In genomic region chr20:31901615-31902014, GRCh38 we compare ENCODE assay signal across 15 cellular contexts. TPM values are rescaled to one million over a fixed set of nuclear protein-coding genes. Genes with fewer than 3 reads are reported as not detected.
DNase-seq lines count a peak whose midpoint lies in the region; ATAC-seq, FAIRE-seq and TF ChIP-seq lines count a peak whose summit lies in the region.
"Had no signal": no experiment of that assay in that cellular context is flagged by ENCODE, and none has a peak within 500 bp of the region (broad histone marks: within the 10 kb centered on the region; RNA-seq: fewer than 3 reads in every experiment).

No MANE protein-coding gene starts in this region.

- in situ Hi-C loops in K562 (cut with MboI): no loop called here

- H3K79me2 ChIP-seq in K562 (ENCODE audit: control insufficient read depth, insufficient read depth, low read length): no peaks in the 10 kb centered on the region

- CTCF ChIA-PET in K562 (lab: Yijun Ruan, JAX; ENCODE audit: low intra/inter-chr PET ratio): no interaction called here

- peak overlapping the region; percentile 38 for H2AFZ ChIP-seq in K562 (ENCODE audit: low read depth, low read length)

- ATAC-seq in K562: peak; percentile 84
- ATAC-seq in left colon: peak; percentile 77
- ATAC-seq in upper lobe of right lung: no peak
- no peak for ATAC-seq in aorta (ENCODE audit: low FRiP score)

- DNase-seq in NCI-H2107 treated with DMSO at 0.1 percent for 48 hours (lab: John Stamatoyannopoulos, UW; ENCODE audit: unreplicated experiment) (peak; percentile 14), NCI-H2107 (lab: John Stamatoyannopoulos, UW) (no peak), K562 (ENCODE audit: extremely low read depth in 1 of 4, low spot score in 3 of 4) (peak; percentile 32 to 46 (median 36)), left colon (no peak), upper lobe of right lung (peak; percentile 4), aorta (no peak), HTR-8/SVneo (ENCODE audit: insufficient read length, low spot score) (no peak)
- no peak for DNase-seq in activated CD4-positive, CD25-positive, alpha-beta regulatory T cell treated with anti-CD3 and anti-CD28 coated beads, Interleukin-2, amount 50 U/mL, for 72 hours
- DNase-seq: BE2C; CD4-positive, alpha-beta memory T cell; IMR-90 had no signal

- TF ChIP-seq RAD21 in K562 (CRISPR knock-in tag; conservative IDR thresholded peaks at IDR 0.05 in 1 of 2, IDR thresholded peaks at IDR 0.05 in 1 of 2): no peak

- H3K9me3 ChIP-seq in K562 (replicated peaks; ENCODE audit: control insufficient read depth, insufficient read depth, low read depth, low read length): no peaks in the 10 kb centered on the region
- no peaks in the 10 kb centered on the region for H3K9me3 ChIP-seq in upper lobe of right lung
- no peaks in the 10 kb centered on the region for H3K9me3 ChIP-seq in aorta (ENCODE audit: control insufficient read depth, low read length)
- H3K9me3 ChIP-seq: BE2C had no signal

- no peak overlapping the region for H3K9ac ChIP-seq in K562 (ENCODE audit: insufficient read depth in 1 of 2, low read depth in 2 of 2, low read length in 2 of 2)

- H3K4me2 ChIP-seq in K562 (ENCODE audit: insufficient read depth, low read length): no peak overlapping the region

- intact Hi-C loops in K562 (cut with micrococcal nuclease) (no loop called here), left colon (cut with DNase I, micrococcal nuclease) (no loop called here), upper lobe of right lung (cut with DNase I) (no loop called here), aorta (cut with DNase I) (no loop called here)

- FAIRE-seq in K562 (lab: Jason Lieb, UNC) (peak; percentile 71), HTR-8/SVneo (lab: Jason Lieb, UNC) (no peak)
- FAIRE-seq: A204.1, H54 had no signal

- no peak for TF ChIP-seq POLR2A in K562 (conservative IDR thresholded peaks at IDR 0.05)

- TF ChIP-seq EP300 in K562 (IDR thresholded peaks at IDR 0.05; ENCODE audit: low read length): no peak

- H3K27me3 ChIP-seq in K562 (ENCODE audit: control insufficient read depth in 2 of 2, insufficient read depth in 2 of 2, low read length in 2 of 2) (peaks cover 2 to 18% of the 10 kb centered on the region in 2 experiments; a peak in 4 of 5 replicates), upper lobe of right lung (no peaks in the 10 kb centered on the region), aorta (ENCODE audit: control insufficient read depth in 1 of 2, insufficient read depth in 2 of 2, low read length in 1 of 2) (no peaks in the 10 kb centered on the region)
- H3K27me3 ChIP-seq: BE2C had no signal

- POLR2A ChIA-PET in K562 (lab: Yijun Ruan, JAX): no interaction called here

- H3K4me1 ChIP-seq in K562 (replicated peaks in 1 of 2; ENCODE audit: control insufficient read depth in 2 of 2, insufficient read depth in 2 of 2, low read length in 2 of 2) (no peaks in the 10 kb centered on the region; a peak in 2 of 5 replicates), upper lobe of right lung (no peaks in the 10 kb centered on the region), aorta (ENCODE audit: control insufficient read depth in 1 of 2, insufficient read depth in 2 of 2, low read length in 2 of 2) (no peaks in the 10 kb centered on the region)
- H3K4me1 ChIP-seq: BE2C had no signal

- H3K4me3 ChIP-seq in K562 (no peak overlapping the region), upper lobe of right lung (no peak overlapping the region), aorta (ENCODE audit: low read length in 2 of 2) (no peak overlapping the region)

- TF ChIP-seq CTCF in K562 (IDR thresholded peaks at IDR 0.05 in 2 of 3, conservative IDR thresholded peaks at IDR 0.05 in 1 of 3; ENCODE audit: insufficient read depth in 2 of 3, low read depth in 1 of 3, low read length in 3 of 3) (no peak), upper lobe of right lung (IDR thresholded peaks at IDR 0.05) (no peak)

- H3K36me3 ChIP-seq in K562 (ENCODE audit: control insufficient read depth, insufficient read depth, low read length) (no peaks in the 10 kb centered on the region), upper lobe of right lung (no peaks in the 10 kb centered on the region), aorta (ENCODE audit: control insufficient read depth in 1 of 2, insufficient read depth in 2 of 2, low read length in 1 of 2) (no peaks in the 10 kb centered on the region)
- H3K36me3 ChIP-seq: BE2C had no signal

- WGBS in K562 (ENCODE audit: insufficient coverage, low coverage, missing lambda C conversion rate): 22% methylated on average over 6 of the region's 6 CpGs
- 88 to 89% methylated on average over 6 of the region's 6 CpGs for WGBS in aorta, 2 donors

- H3K27ac ChIP-seq in K562 (ENCODE audit: extremely low read depth, low read depth, low read length) (no peak overlapping the region), upper lobe of right lung (no peak overlapping the region), aorta (ENCODE audit: low read depth in 1 of 2, low read length in 2 of 2) (no peak overlapping the region)
- H3K27ac ChIP-seq: C4-2B had no signal

- H4K20me1 ChIP-seq in K562 (replicated peaks; ENCODE audit: control insufficient read depth, insufficient read depth, low read length): no peaks in the 10 kb centered on the region; the same call in 1 of the 2 replicates

- H3K9me1 ChIP-seq in K562 (ENCODE audit: control insufficient read depth, insufficient read depth, low read length): no peaks in the 10 kb centered on the region

- BruUV-seq in K562 (replicated peaks; lab: Mats Ljungman, UMichigan): no TSS peak

RNA-seq across cellular contexts. Expression of gene TTLL9, which starts 31.2 kb away (rescaled TPM):
- total RNA-seq in K562 (2011; cell fraction: chromatin; rRNA removed; ENCODE audit: low replicate concordance): not detected in 2 replicates
- not detected in 2 replicates for total RNA-seq in K562 (2011; cell fraction: nucleolus; rRNA removed)
- total RNA-seq in K562 (2011; cell fraction: nucleoplasm; rRNA removed): not detected in 2 replicates
- total RNA-seq in K562 (2014; rRNA removed) (not detected in 2 replicates), K562 (2014; rRNA removed; fragmentation: Illumina TruSeq; extraction: Trizol) (not detected in 2 replicates), K562 (2015; rRNA removed; fragmentation: Illumina TruSeq; extraction: Trizol) (not detected in 2 replicates), K562 (2021) (not detected in 2 replicates), left colon (under 1 TPM in 1 of 2 donors, not detected in 1; 0.14 TPM), upper lobe of right lung (0.49 TPM), aorta (under 1 TPM; 0.19 to 0.81 TPM)
- polyA plus RNA-seq in K562 (2011; rRNA removed) (not detected in 2 replicates), K562 (2014; fragmentation: Illumina TruSeq; extraction: Trizol) (not detected in 2 replicates), K562 (2014; fragmentation: Nextera tagmentation; extraction: Ambion mirVana) (under 1 TPM in 1 of 2 experiments, not detected in 1; 0.06 TPM), K562 (2014; rRNA removed) (0.07 TPM in 1 of 2 replicates, not detected in the other), aorta (under 1 TPM in 1 of 2 donors, not detected in 1; 0.61 TPM)
- not detected in 2 replicates for polyA plus RNA-seq in K562 (2011; cell fraction: cytosol; rRNA removed)
- not detected in 2 replicates for polyA plus RNA-seq in K562 (2011; cell fraction: nucleus; rRNA removed)
- polyA plus RNA-seq in K562 (2012): not detected in 2 replicates
- polyA minus RNA-seq in K562 (2011; rRNA and poly(A)+ RNA removed): not detected in 2 replicates
- not detected in 2 replicates for polyA minus RNA-seq in K562 (2011; cell fraction: cytosol; rRNA and poly(A)+ RNA removed)
- polyA minus RNA-seq in K562 (2011; cell fraction: nucleus; rRNA and poly(A)+ RNA removed): not detected in 2 replicates
- total RNA-seq: CD4-positive, alpha-beta memory T cell; IMR-90 had no signal
- polyA plus RNA-seq: AG04450, IMR-90 had no signal

RNA-seq across cellular contexts. Expression of gene DUSP15, which starts 31.3 kb away (rescaled TPM):
- 0.53 TPM in 1 of 2 replicates, not detected in the other for total RNA-seq in K562 (2011; cell fraction: chromatin; rRNA removed; ENCODE audit: low replicate concordance)
- 0.33 and 0.39 TPM in 2 replicates for total RNA-seq in K562 (2011; cell fraction: nucleolus; rRNA removed)
- total RNA-seq in K562 (2011; cell fraction: nucleoplasm; rRNA removed): 0.29 and 0.84 TPM in 2 replicates
- total RNA-seq in K562 (2014; rRNA removed) (not detected in 2 replicates), K562 (2014; rRNA removed; fragmentation: Illumina TruSeq; extraction: Trizol) (not detected in 2 replicates), K562 (2015; rRNA removed; fragmentation: Illumina TruSeq; extraction: Trizol) (not detected in 2 replicates), K562 (2021) (not detected in 2 replicates), left colon (under 1 TPM; 0.27 to 0.78 TPM), upper lobe of right lung (2.4 TPM), aorta (1 to 10 TPM; 2.4 to 4.7 TPM)
- polyA plus RNA-seq in K562 (2011; rRNA removed) (not detected in 2 replicates), K562 (2014; fragmentation: Illumina TruSeq; extraction: Trizol) (not detected in 2 replicates), K562 (2014; fragmentation: Nextera tagmentation; extraction: Ambion mirVana) (not detected), K562 (2014; rRNA removed) (0.34 and 0.66 TPM in 2 replicates), aorta (10 to 100 TPM in 1 of 2 donors, 1 to 10 TPM in 1; 2.6 to 31.7 TPM)
- 0.09 and 0.16 TPM in 2 replicates for polyA plus RNA-seq in K562 (2011; cell fraction: cytosol; rRNA removed)
- polyA plus RNA-seq in K562 (2011; cell fraction: nucleus; rRNA removed): 0.15 and 0.28 TPM in 2 replicates
- polyA plus RNA-seq in K562 (2012): 0.22 TPM in 1 of 2 replicates, not detected in the other
- not detected in 2 replicates for polyA minus RNA-seq in K562 (2011; rRNA and poly(A)+ RNA removed)
- not detected in 2 replicates for polyA minus RNA-seq in K562 (2011; cell fraction: cytosol; rRNA and poly(A)+ RNA removed)
- not detected in 2 replicates for polyA minus RNA-seq in K562 (2011; cell fraction: nucleus; rRNA and poly(A)+ RNA removed)
- total RNA-seq: CD4-positive, alpha-beta memory T cell; IMR-90 had no signal
- polyA plus RNA-seq: AG04450; CD4-positive, alpha-beta memory T cell; IMR-90 had no signal

RNA-seq across cellular contexts. Expression of gene PDRG1, which starts 50.2 kb away (rescaled TPM):
- total RNA-seq in K562 (2011; cell fraction: chromatin; rRNA removed; ENCODE audit: low replicate concordance): 7.2 and 10.9 TPM in 2 replicates
- 8.9 and 9.8 TPM in 2 replicates for total RNA-seq in K562 (2011; cell fraction: nucleolus; rRNA removed)
- total RNA-seq in K562 (2011; cell fraction: nucleoplasm; rRNA removed): 10.8 and 12.4 TPM in 2 replicates
- total RNA-seq in K562 (2014; rRNA removed): 19.9 and 22.2 TPM in 2 replicates
- 11.6 and 12.6 TPM in 2 replicates for total RNA-seq in K562 (2014; rRNA removed; fragmentation: Illumina TruSeq; extraction: Trizol)
- 13.4 and 14.1 TPM in 2 replicates for total RNA-seq in K562 (2015; rRNA removed; fragmentation: Illumina TruSeq; extraction: Trizol)
- 25.2 and 26.1 TPM in 2 replicates for total RNA-seq in K562 (2021)
- 24.8 and 27.8 TPM in 2 replicates for polyA plus RNA-seq in K562 (2011; rRNA removed)
- 23.2 and 23.9 TPM in 2 replicates for polyA plus RNA-seq in K562 (2011; cell fraction: cytosol; rRNA removed)
- 13.6 and 15.4 TPM in 2 replicates for polyA plus RNA-seq in K562 (2011; cell fraction: nucleus; rRNA removed)
- 20.8 and 24.1 TPM in 2 replicates for polyA plus RNA-seq in K562 (2012)
- polyA plus RNA-seq in K562 (2014; fragmentation: Illumina TruSeq; extraction: Trizol): 23.4 and 24.6 TPM in 2 replicates
- 10 to 100 TPM; 38.5 to 58.6 TPM for polyA plus RNA-seq in K562 (2014; fragmentation: Nextera tagmentation; extraction: Ambion mirVana)
- polyA plus RNA-seq in K562 (2014; rRNA removed): 31.6 and 32.2 TPM in 2 replicates
- 6.9 and 8.1 TPM in 2 replicates for polyA minus RNA-seq in K562 (2011; rRNA and poly(A)+ RNA removed)
- 6.5 TPM in 2 replicates for polyA minus RNA-seq in K562 (2011; cell fraction: cytosol; rRNA and poly(A)+ RNA removed)
- polyA minus RNA-seq in K562 (2011; cell fraction: nucleus; rRNA and poly(A)+ RNA removed): 4.8 and 5.6 TPM in 2 replicates
- 1 to 10 TPM; 7.3 to 8.0 TPM for total RNA-seq in left colon
- total RNA-seq in upper lobe of right lung: 8.0 TPM
- 1 to 10 TPM; 5.6 to 8.6 TPM for total RNA-seq in aorta
- polyA plus RNA-seq in aorta: 10 to 100 TPM; 15.1 to 15.8 TPM

RNA-seq across cellular contexts. Expression of gene FOXS1, which starts 56.2 kb away (rescaled TPM):
- total RNA-seq in K562 (2011; cell fraction: chromatin; rRNA removed; ENCODE audit: low replicate concordance): not detected in 2 replicates
- total RNA-seq in K562 (2011; cell fraction: nucleolus; rRNA removed): not detected in 2 replicates
- not detected in 2 replicates for total RNA-seq in K562 (2011; cell fraction: nucleoplasm; rRNA removed)
- total RNA-seq in K562 (2014; rRNA removed) (not detected in 2 replicates), K562 (2014; rRNA removed; fragmentation: Illumina TruSeq; extraction: Trizol) (not detected in 2 replicates), K562 (2015; rRNA removed; fragmentation: Illumina TruSeq; extraction: Trizol) (not detected in 2 replicates), K562 (2021) (not detected in 2 replicates), left colon (under 1 TPM; 0.45 to 0.52 TPM), upper lobe of right lung (3.3 TPM), aorta (10 to 100 TPM in 1 of 2 donors, 1 to 10 TPM in 1; 10.0 to 20.2 TPM)
- polyA plus RNA-seq in K562 (2011; rRNA removed) (not detected in 2 replicates), K562 (2014; fragmentation: Illumina TruSeq; extraction: Trizol) (not detected in 2 replicates), K562 (2014; fragmentation: Nextera tagmentation; extraction: Ambion mirVana) (not detected), K562 (2014; rRNA removed) (not detected in 2 replicates), aorta (10 to 100 TPM; 11.4 to 76.4 TPM)
- not detected in 2 replicates for polyA plus RNA-seq in K562 (2011; cell fraction: cytosol; rRNA removed)
- polyA plus RNA-seq in K562 (2011; cell fraction: nucleus; rRNA removed): not detected in 2 replicates
- polyA plus RNA-seq in K562 (2012): not detected in 2 replicates
- polyA minus RNA-seq in K562 (2011; rRNA and poly(A)+ RNA removed): not detected in 2 replicates
- not detected in 2 replicates for polyA minus RNA-seq in K562 (2011; cell fraction: cytosol; rRNA and poly(A)+ RNA removed)
- polyA minus RNA-seq in K562 (2011; cell fraction: nucleus; rRNA and poly(A)+ RNA removed): not detected in 2 replicates
- total RNA-seq: CD4-positive, alpha-beta memory T cell; IMR-90 had no signal
- polyA plus RNA-seq: AG04450; CD4-positive, alpha-beta memory T cell; IMR-90 had no signal

Comparison
In these comparisons a context has a peak if more than half of its experiments do, and no peak if none do; other contexts are left out.
1. DNase-seq: peak in NCI-H2107 treated with DMSO at 0.1 percent for 48 hours (single experiment), K562 (4 of 4) and upper lobe of right lung (single experiment); none in NCI-H2107 (single experiment), left colon (0 of 2), aorta (0 of 2), activated CD4-positive, CD25-positive, alpha-beta regulatory T cell treated with anti-CD3 and anti-CD28 coated beads, Interleukin-2, amount 50 U/mL, for 72 hours (single experiment) and HTR-8/SVneo (single experiment).
2. ATAC-seq: peak in K562 (single experiment) and left colon (single experiment); none in upper lobe of right lung (single experiment) and aorta (single experiment).